ENCODE assay signal across 14 cellular contexts in the genomic region with DNA sequence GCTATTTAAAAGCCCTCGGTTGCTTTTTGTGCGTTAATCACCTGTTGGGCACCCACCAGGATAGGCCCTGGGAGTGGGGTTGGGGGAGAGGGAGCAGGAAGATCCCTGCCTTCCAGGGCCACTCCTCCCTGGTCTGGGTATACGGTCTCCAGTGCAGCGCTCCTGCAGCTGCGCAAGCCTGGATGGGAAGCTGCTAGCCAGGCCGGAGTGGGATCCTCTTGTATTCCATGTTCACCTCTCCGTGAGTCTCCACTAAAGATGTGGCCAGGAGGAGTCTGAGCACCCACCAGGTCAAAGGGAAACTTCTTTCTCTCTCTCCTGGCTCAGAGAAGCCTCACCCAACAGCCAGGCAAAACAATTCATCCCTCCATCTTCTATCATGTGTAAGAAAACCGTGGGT.
DNase-seq lines count a peak whose midpoint lies in the region; ATAC-seq and TF ChIP-seq lines count a peak whose summit lies in the region.
"Had no signal": no experiment of that assay in that cellular context is flagged by ENCODE, and none has a peak within 500 bp of the region (broad histone marks: within the 10 kb centered on the region; RNA-seq: fewer than 3 reads in every experiment).

No MANE protein-coding gene starts in this region.

- no peak overlapping the region for H2BK12ac ChIP-seq in neuronal stem cell (ENCODE audit: low read length)

- no peak overlapping the region for H3K4me3 ChIP-seq in neuronal stem cell (ENCODE audit: low read length in 2 of 2)
- no peak overlapping the region for H3K4me3 ChIP-seq in stomach
- H3K4me3 ChIP-seq in lower leg skin (ENCODE audit: low read depth, poor library complexity, severe bottlenecking): no peak overlapping the region
- H3K4me3 ChIP-seq: BLaER1 treated with 17β-estradiol and CSF1 and Interleukin-3, amounts not matched to agents 10 nM and 100 nM; HAP-1 had no signal

- H2BK15ac ChIP-seq in neuronal stem cell (ENCODE audit: low read length): no peak overlapping the region

- TF ChIP-seq CTCF in stomach (IDR thresholded peaks at IDR 0.05): no peak
- TF ChIP-seq CTCF in lower leg skin (IDR thresholded peaks at IDR 0.05): no peak

- no peak for ATAC-seq in GM21723 (IDR thresholded peaks at IDR 0.05; ENCODE audit: unreplicated experiment)

- intact Hi-C loops in stomach (cut with DNase I; ENCODE audit: low total_unique reads): no loop called here
- intact Hi-C loops in lower leg skin (cut with DNase I; ENCODE audit: low total_unique reads): no loop called here

- H3K14ac ChIP-seq in neuronal stem cell (ENCODE audit: low read length): no peak overlapping the region

- H3K27ac ChIP-seq in neuronal stem cell (replicated peaks; ENCODE audit: low read length) (no peak overlapping the region), stomach (no peak overlapping the region)
- H3K27ac ChIP-seq: BLaER1 treated with 17β-estradiol and CSF1 and Interleukin-3, amounts not matched to agents 10 nM and 100 nM had no signal

- H3K27me3 ChIP-seq in neuronal stem cell (ENCODE audit: control insufficient read depth in 3 of 3, insufficient read depth in 3 of 3, low read depth in 1 of 3, low read length in 3 of 3) (peaks cover 0 to 2% (median 0%) of the 10 kb centered on the region in 3 experiments), stomach (no peaks in the 10 kb centered on the region)
- H3K27me3 ChIP-seq: BLaER1 treated with 17β-estradiol and CSF1 and Interleukin-3, amounts not matched to agents 10 nM and 100 nM had no signal

- H2BK5ac ChIP-seq in neuronal stem cell (ENCODE audit: low read length): no peak overlapping the region

- no peak overlapping the region for H2BK120ac ChIP-seq in neuronal stem cell (ENCODE audit: low read depth, low read length)

- no peak overlapping the region for H3K9ac ChIP-seq in neuronal stem cell (ENCODE audit: low read depth, low read length, poor library complexity)
- H3K9ac ChIP-seq: BLaER1 treated with 17β-estradiol and CSF1 and Interleukin-3, amounts not matched to agents 10 nM and 100 nM had no signal

- H3K4ac ChIP-seq in neuronal stem cell (ENCODE audit: low read length): no peak overlapping the region

- TF ChIP-seq EP300 in stomach (IDR thresholded peaks at IDR 0.05): no peak

- no peak overlapping the region for H2AK5ac ChIP-seq in neuronal stem cell (ENCODE audit: low read depth, low read length)

- H3K36me3 ChIP-seq in neuronal stem cell (replicated peaks in 1 of 2; ENCODE audit: control insufficient read depth in 2 of 2, insufficient read depth in 2 of 2, low read length in 2 of 2): no peaks in the 10 kb centered on the region
- no peaks in the 10 kb centered on the region for H3K36me3 ChIP-seq in stomach
- H3K36me3 ChIP-seq: BLaER1 treated with 17β-estradiol and CSF1 and Interleukin-3, amounts not matched to agents 10 nM and 100 nM; HAP-1 had no signal

- no peak overlapping the region for H4K8ac ChIP-seq in neuronal stem cell (ENCODE audit: low read depth, low read length)

- no peaks in the 10 kb centered on the region for H3K9me3 ChIP-seq in neuronal stem cell (replicated peaks in 1 of 2; ENCODE audit: control insufficient read depth in 2 of 2, insufficient read depth in 1 of 2, low read depth in 1 of 2, low read length in 2 of 2)
- no peaks in the 10 kb centered on the region for H3K9me3 ChIP-seq in stomach
- H3K9me3 ChIP-seq: BLaER1 treated with 17β-estradiol and CSF1 and Interleukin-3, amounts not matched to agents 10 nM and 100 nM; HAP-1 had no signal

- no CpG with 5 or more reads among the region's 8 CpGs for WGBS in neuronal stem cell (ENCODE audit: extremely low coverage in 2 of 2, insufficient read length in 2 of 2, insufficient replicate concordance in 1 of 2), 2 donors
- WGBS in stomach, 5 donors: 87 to 93% (median 90%) methylated on average over 8 of the region's 8 CpGs
- WGBS in lower leg skin, 2 donors: 84 to 90% methylated on average over 8 of the region's 8 CpGs

- no peak overlapping the region for H3K4me2 ChIP-seq in neuronal stem cell (ENCODE audit: insufficient read depth, low read length, poor library complexity, severe bottlenecking)
- H3K4me2 ChIP-seq: BLaER1 treated with 17β-estradiol and CSF1 and Interleukin-3, amounts not matched to agents 10 nM and 100 nM had no signal

- no peaks in the 10 kb centered on the region for H3K79me1 ChIP-seq in neuronal stem cell (ENCODE audit: low read depth, low read length)

- TF ChIP-seq POLR2A in stomach (IDR thresholded peaks at IDR 0.05) (no peak), lower leg skin (IDR thresholded peaks at IDR 0.05) (no peak)

- DNase-seq in activated effector memory CD4-positive, alpha-beta T cell treated with anti-CD3 and anti-CD28 coated beads, Interleukin-2, amount 50 U/mL, for 16 hours: peak; percentile 24
- no peak for DNase-seq in activated effector memory CD4-positive, alpha-beta T cell treated with Interleukin-2 at 50 U/mL for 16 hours
- DNase-seq in neuronal stem cell (ENCODE audit: low spot score) (no peak), stomach (peak; percentile 20), NCI-H2081 (lab: John Stamatoyannopoulos, UW) (no peak), lower leg skin (ENCODE audit: low spot score in 2 of 2) (no peak)
- DNase-seq: 8988T; CD4-positive, CD25-positive, alpha-beta regulatory T cell; DMS53; GF-D8; GOT3 had no signal

- H3K18ac ChIP-seq in neuronal stem cell (ENCODE audit: low read length): no peak overlapping the region

- H2AFZ ChIP-seq in neuronal stem cell (ENCODE audit: low read length): peak overlapping the region; percentile 10

- H3K23ac ChIP-seq in neuronal stem cell (ENCODE audit: low read depth, low read length, poor library complexity): no peak overlapping the region

- H4K91ac ChIP-seq in neuronal stem cell (ENCODE audit: low read depth, low read length, poor library complexity): no peak overlapping the region

- H3K4me1 ChIP-seq in neuronal stem cell (ENCODE audit: control insufficient read depth in 2 of 2, insufficient read depth in 1 of 2, low read depth in 1 of 2, low read length in 2 of 2): peaks cover under 1 to 4% of the 10 kb centered on the region in 2 donors
- H3K4me1 ChIP-seq in stomach: peaks cover 0 to 14% (median 9%) of the 10 kb centered on the region in 4 donors
- H3K4me1 ChIP-seq: HAP-1 had no signal

Comparison
In these comparisons a context has a peak if more than half of its experiments do, and no peak if none do; other contexts are left out.
1. DNase-seq: peak in activated effector memory CD4-positive, alpha-beta T cell treated with anti-CD3 and anti-CD28 coated beads, Interleukin-2, amount 50 U/mL, for 16 hours (single experiment) and stomach (single experiment); none in activated effector memory CD4-positive, alpha-beta T cell treated with Interleukin-2 at 50 U/mL for 16 hours (single experiment), neuronal stem cell (single experiment), NCI-H2081 (0 of 2) and lower leg skin (0 of 2).